20 cellular contexts compared by ENCODE assay signal in genomic region chr5:148248894-148249293, GRCh38. TPM values are rescaled to one million over a fixed set of nuclear protein-coding genes. Genes with fewer than 3 reads are reported as not detected.
DNase-seq lines count a peak whose midpoint lies in the region; ATAC-seq and TF ChIP-seq lines count a peak whose summit lies in the region.
"Had no signal": no experiment of that assay in that cellular context is flagged by ENCODE, and none has a peak within 500 bp of the region (broad histone marks: within the 10 kb centered on the region; RNA-seq: fewer than 3 reads in every experiment).

No MANE protein-coding gene starts in this region.

- H3K36me3 ChIP-seq in CD8-positive, alpha-beta T cell (ENCODE audit: insufficient read depth, low read length), result no peaks in the 10 kb centered on the region

- H3K36me3 Mint-ChIP-seq in CD8-positive, alpha-beta T cell, result no peaks in the 10 kb centered on the region
- H3K36me3 Mint-ChIP-seq: IgD-negative memory B cell had no signal

- no peaks in the 10 kb centered on the region for H3K9me3 ChIP-seq in CD8-positive, alpha-beta T cell (ENCODE audit: low read length)

- DNase-seq in A172 (ENCODE audit: low spot score), result peak; percentile 16
- peak; percentile 20 for DNase-seq in NCI-H774 (lab: John Stamatoyannopoulos, UW)
- peak; percentile 1 for DNase-seq in astrocyte of the spinal cord (ENCODE audit: low read depth, low spot score)
- peak; percentile 6 for DNase-seq in epithelial cell of proximal tubule (ENCODE audit: low read depth)
- DNase-seq in CD8-positive, alpha-beta T cell, result no peak
- DNase-seq in GF-D8 (lab: John Stamatoyannopoulos, UW), result no peak
- DNase-seq in GM19238 (ENCODE audit: insufficient read length, low spot score), result no peak
- DNase-seq: 8988T; ACHN; AML-193; CD4-positive, alpha-beta T cell; DMS79 treated with DMSO at 0.1 percent for 48 hours; H9; KBM-7 had no signal

- no peaks in the 10 kb centered on the region for H3K4me1 Mint-ChIP-seq in CD8-positive, alpha-beta T cell (ENCODE audit: low read depth)
- H3K4me1 Mint-ChIP-seq: H9, IgD-negative memory B cell had no signal

- no peaks in the 10 kb centered on the region for H3K4me1 ChIP-seq in CD8-positive, alpha-beta T cell (ENCODE audit: insufficient read depth, low read length)

- no peak for TF ChIP-seq CTCF in astrocyte of the spinal cord (IDR thresholded peaks at IDR 0.05; ENCODE audit: low read depth, low read length)
- no peak for TF ChIP-seq CTCF in epithelial cell of proximal tubule (conservative IDR thresholded peaks at IDR 0.05; ENCODE audit: low read depth, low read length)
- TF ChIP-seq CTCF in CD8-positive, alpha-beta T cell (IDR thresholded peaks at IDR 0.05), result no peak

- no peak overlapping the region for H3K27ac Mint-ChIP-seq in CD8-positive, alpha-beta T cell
- H3K27ac Mint-ChIP-seq: CD4-positive, alpha-beta T cell; H9; IgD-negative memory B cell had no signal

- H3K4me3 ChIP-seq in astrocyte of the spinal cord (ENCODE audit: low read depth, low read length) (no peak overlapping the region), epithelial cell of proximal tubule (ENCODE audit: low read depth, low read length) (no peak overlapping the region)
- H3K4me3 ChIP-seq in CD8-positive, alpha-beta T cell (ENCODE audit: low read depth, low read length), result no peak overlapping the region
- H3K4me3 ChIP-seq: GM12878 had no signal

- in situ Hi-C loops in astrocyte of the spinal cord (cut with HindIII; ENCODE audit: low sequenced_read_pairs), result no loop called here

- no peak for ATAC-seq in CD8-positive, alpha-beta T cell
- no peak for ATAC-seq in GM18868 (IDR thresholded peaks at IDR 0.05; ENCODE audit: unreplicated experiment)
- ATAC-seq: GM12878, HepG2 had no signal

- intact Hi-C loops in CD8-positive, alpha-beta T cell (cut with DNase I, micrococcal nuclease), result no loop called here

- H3K27me3 Mint-ChIP-seq in CD8-positive, alpha-beta T cell (ENCODE audit: low read depth), result no peaks in the 10 kb centered on the region

- H3K27me3 ChIP-seq in CD8-positive, alpha-beta T cell (ENCODE audit: insufficient read depth, low read length), result no peaks in the 10 kb centered on the region

- peaks cover 8% of the 10 kb centered on the region for H3K9me3 Mint-ChIP-seq in CD8-positive, alpha-beta T cell
- H3K9me3 Mint-ChIP-seq: H9 had no signal

- POLR2A ChIA-PET in CD8-positive, alpha-beta T cell (lab: Charles Lee), result no interaction called here

- H3K4me3 Mint-ChIP-seq in CD8-positive, alpha-beta T cell, result no peak overlapping the region
- H3K4me3 Mint-ChIP-seq: CD4-positive, alpha-beta T cell; H9; IgD-negative memory B cell had no signal

- CTCF ChIA-PET in CD8-positive, alpha-beta T cell (lab: Charles Lee), result no interaction called here

- no peak overlapping the region for H3K27ac ChIP-seq in CD8-positive, alpha-beta T cell (ENCODE audit: low read depth, low read length)
- H3K27ac ChIP-seq: C4-2B had no signal

RNA-seq across cellular contexts. Expression of gene MARCOL, which starts 10.6 kb away (rescaled TPM):
- total RNA-seq in A172 (2014; rRNA removed; shearing (Covaris generic)), result not detected in 2 replicates
- not detected in 2 replicates for total RNA-seq in epithelial cell of proximal tubule
- total RNA-seq in CD8-positive, alpha-beta T cell, result not detected
- total RNA-seq: CD4-positive, alpha-beta T cell; GM12878; H1; H9; HepG2 had no signal

RNA-seq across cellular contexts. Expression of gene SPINK13, which starts 19.7 kb away (rescaled TPM):
- total RNA-seq in A172 (2014; rRNA removed; shearing (Covaris generic)), result not detected in 2 replicates
- 0.07 and 0.58 TPM in 2 replicates for total RNA-seq in epithelial cell of proximal tubule
- total RNA-seq in CD8-positive, alpha-beta T cell, result not detected
- total RNA-seq: CD4-positive, alpha-beta T cell; GM12878; H1; H9; HepG2 had no signal

RNA-seq across cellular contexts. Expression of gene SPINK6, which starts 46.1 kb away (rescaled TPM):
- 0.89 and 2.4 TPM in 2 replicates for total RNA-seq in A172 (2014; rRNA removed; shearing (Covaris generic))
- not detected in 2 replicates for total RNA-seq in epithelial cell of proximal tubule
- not detected for total RNA-seq in CD8-positive, alpha-beta T cell
- total RNA-seq: CD4-positive, alpha-beta T cell; GM12878; H1; H9; HepG2 had no signal

Comparison
In these comparisons a context has a peak if more than half of its experiments do, and no peak if none do; other contexts are left out.
1. DNase-seq: peak in A172 (single experiment), NCI-H774 (single experiment), astrocyte of the spinal cord (single experiment) and epithelial cell of proximal tubule (single experiment); none in CD8-positive, alpha-beta T cell (0 of 7), GF-D8 (single experiment) and GM19238 (single experiment).